In genomic region chr5:112532654-112533314, GRCh38 we compare ENCODE assay signal across 17 cellular contexts.
DNase-seq lines count a peak whose midpoint lies in the region; ATAC-seq and TF ChIP-seq lines count a peak whose summit lies in the region.
"Had no signal": no experiment of that assay in that cellular context is flagged by ENCODE, and none has a peak within 500 bp of the region (broad histone marks: within the 10 kb centered on the region; RNA-seq: fewer than 3 reads in every experiment).

No MANE protein-coding gene starts in this region.

- H3K27me3 Mint-ChIP-seq in stimulated activated naive B cell treated with anti-CD40 and anti-IgM and Interleukin-4, amounts not matched to agents 10 μg/mL and 1 μg/mL and 100 μg/mL, for 72 hours: no peaks in the 10 kb centered on the region

- CTCF ChIA-PET in OCI-LY7 (lab: Charles Lee; ENCODE audit: unreplicated experiment): interaction anchor here (0.9 kb wide), 1 partner anchor 417 kb away, joined by 3 read pairs; no protein-coding TSS in a partner anchor

- peaks cover 3 to 22% of the 10 kb centered on the region in 2 donors for H3K36me3 Mint-ChIP-seq in stimulated activated naive B cell treated with anti-CD40 and anti-IgM and Interleukin-4, amounts not matched to agents 10 μg/mL and 1 μg/mL and 100 μg/mL, for 72 hours
- H3K36me3 Mint-ChIP-seq: CD4-positive, alpha-beta memory T cell had no signal

- H3K79me2 ChIP-seq in OCI-LY7 (ENCODE audit: insufficient read depth, low read depth, low read length): no peaks in the 10 kb centered on the region

- H3K4me2 ChIP-seq in OCI-LY7 (ENCODE audit: low read length): peak overlapping the region; percentile 43; the same call in 1 of the 2 replicates
- H3K4me2 ChIP-seq: SK-N-SH had no signal

- no peak overlapping the region for H3K27ac ChIP-seq in OCI-LY7 (ENCODE audit: low read depth, low read length, poor library complexity, severe bottlenecking)
- H3K27ac ChIP-seq: dorsolateral prefrontal cortex had no signal

- intact Hi-C loops in OCI-LY7 (cut with micrococcal nuclease; ENCODE audit: unreplicated experiment): no loop called here

- DNase-seq in OCI-LY7 (ENCODE audit: low spot score): no peak
- no peak for DNase-seq in stimulated activated naive B cell treated with anti-CD40 and anti-IgM and Interleukin-4, amounts not matched to agents 10 μg/mL and 1 μg/mL and 100 μg/mL, for 72 hours
- DNase-seq in NCI-H1092 (lab: John Stamatoyannopoulos, UW): no peak
- DNase-seq in NCI-H1048 (lab: John Stamatoyannopoulos, UW): no peak
- DNase-seq in cerebellar nuclear complex (lab: John Stamatoyannopoulos, UW): no peak
- DNase-seq: activated CD8-positive, alpha-beta memory T cell treated with anti-CD3 and anti-CD28 coated beads for 24 hours; activated gamma-delta T cell; CD4-positive, alpha-beta memory T cell; dorsolateral prefrontal cortex; hypothalamus; NCI-H2081; SK-N-SH; stimulated activated CD4-positive, alpha-beta T cell treated with anti-CD3 and anti-CD28 coated beads, Interleukin-1b, Interleukin-23, amount 100 ng/mL, for 48 hours; stimulated activated CD8-positive, alpha-beta memory T cell treated with anti-CD3 and anti-CD28 coated beads, Interleukin-4, amount 100 ng/mL, for 48 hours; upper lobe of left lung had no signal

- BruUV-seq in OCI-LY7 (replicated peaks; lab: Mats Ljungman, UMichigan): no TSS peak

- H3K27ac Mint-ChIP-seq in stimulated activated naive B cell treated with anti-CD40 and anti-IgM and Interleukin-4, amounts not matched to agents 10 μg/mL and 1 μg/mL and 100 μg/mL, for 72 hours: peak overlapping the region; percentile 94
- H3K27ac Mint-ChIP-seq: CD4-positive, alpha-beta memory T cell had no signal

- peaks cover 41 to 54% of the 10 kb centered on the region in 2 donors for H3K4me1 Mint-ChIP-seq in stimulated activated naive B cell treated with anti-CD40 and anti-IgM and Interleukin-4, amounts not matched to agents 10 μg/mL and 1 μg/mL and 100 μg/mL, for 72 hours
- H3K4me1 Mint-ChIP-seq: CD4-positive, alpha-beta memory T cell had no signal

- TF ChIP-seq CTCF in OCI-LY7 (conservative IDR thresholded peaks at IDR 0.05; ENCODE audit: low read length): no peak

- no peak overlapping the region for H3K4me3 ChIP-seq in OCI-LY7 (ENCODE audit: low read depth, low read length, poor library complexity, severe bottlenecking)
- H3K4me3 ChIP-seq: dorsolateral prefrontal cortex, upper lobe of left lung had no signal

- H3K4me1 ChIP-seq in OCI-LY7 (ENCODE audit: insufficient read depth, low read length, poor library complexity, severe bottlenecking): peaks cover 14% of the 10 kb centered on the region
- H3K4me1 ChIP-seq: upper lobe of left lung had no signal

- peaks cover 3% of the 10 kb centered on the region in 2 donors for H3K9me3 Mint-ChIP-seq in stimulated activated naive B cell treated with anti-CD40 and anti-IgM and Interleukin-4, amounts not matched to agents 10 μg/mL and 1 μg/mL and 100 μg/mL, for 72 hours
- H3K9me3 Mint-ChIP-seq: CD4-positive, alpha-beta memory T cell had no signal

- POLR2A ChIA-PET in OCI-LY7 (lab: Charles Lee): interaction anchor here (0.5 to 1.0 kb wide), 4 partner anchors 10 to 115 kb away, joined by 3 to 5 read pairs (median 4); no protein-coding TSS in a partner anchor

- H3K9me3 ChIP-seq in OCI-LY7 (ENCODE audit: low read length): no peaks in the 10 kb centered on the region
- H3K9me3 ChIP-seq: SK-N-SH, upper lobe of left lung had no signal

- ATAC-seq in GM18861 (IDR thresholded peaks at IDR 0.05; ENCODE audit: unreplicated experiment) (peak; percentile 31), HG02798 (IDR thresholded peaks at IDR 0.05; ENCODE audit: poor library complexity, unreplicated experiment) (peak; percentile 46)
- peak; percentile 80 to 86 for ATAC-seq in stimulated activated naive B cell treated with anti-CD40 and anti-IgM and Interleukin-4, amounts not matched to agents 10 μg/mL and 1 μg/mL and 100 μg/mL, for 72 hours (replicated peaks)

- H2AFZ ChIP-seq in OCI-LY7 (ENCODE audit: low read length): peak overlapping the region; percentile 38

- no peaks in the 10 kb centered on the region for H3K36me3 ChIP-seq in OCI-LY7 (ENCODE audit: insufficient read depth, low read length)
- H3K36me3 ChIP-seq: upper lobe of left lung had no signal

- peak overlapping the region; percentile 67 to 75 for H3K4me3 Mint-ChIP-seq in stimulated activated naive B cell treated with anti-CD40 and anti-IgM and Interleukin-4, amounts not matched to agents 10 μg/mL and 1 μg/mL and 100 μg/mL, for 72 hours
- H3K4me3 Mint-ChIP-seq: CD4-positive, alpha-beta memory T cell had no signal

- H4K20me1 ChIP-seq in OCI-LY7 (ENCODE audit: insufficient read depth, low read length): no peaks in the 10 kb centered on the region

- H3K9me2 ChIP-seq in OCI-LY7 (ENCODE audit: insufficient read depth, low read length): no peaks in the 10 kb centered on the region
- H3K9me2 ChIP-seq: SK-N-SH had no signal

Comparison
In these comparisons a context has a peak if more than half of its experiments do, and no peak if none do; other contexts are left out.
1. ATAC-seq: peak in every context shown above with its lines; median percentile 83 in stimulated activated naive B cell treated with anti-CD40 and anti-IgM and Interleukin-4, amounts not matched to agents 10 μg/mL and 1 μg/mL and 100 μg/mL, for 72 hours; 46 in HG02798; 31 in GM18861.